In the genomic region with DNA sequence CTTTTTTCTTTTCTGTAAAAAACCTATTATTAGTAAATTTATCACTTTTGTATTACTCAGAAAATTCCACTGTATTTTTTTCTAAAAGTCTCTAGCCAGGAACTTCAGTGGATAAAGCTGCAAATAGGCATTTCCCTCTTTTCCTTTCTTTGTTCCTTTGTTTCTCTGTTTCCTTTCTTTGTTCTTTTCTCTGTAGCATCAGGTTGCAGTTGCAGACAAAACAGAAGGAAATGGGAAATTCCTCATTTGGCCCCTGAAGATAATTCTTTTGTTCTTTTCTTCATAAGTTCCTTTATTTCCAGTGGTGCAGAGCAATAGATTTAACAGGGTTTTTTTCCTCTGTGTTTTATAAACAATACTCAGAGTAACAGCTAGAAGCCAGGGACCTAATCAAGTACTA, we compare ENCODE assay signal across 20 cellular contexts.
"Had no signal": no experiment of that assay in that cellular context is flagged by ENCODE, and none has a peak within 500 bp of the region (broad histone marks: within the 10 kb centered on the region; RNA-seq: fewer than 3 reads in every experiment).

No MANE protein-coding gene starts in this region.

- H3K4me3 Mint-ChIP-seq: naive B cell, nephron had no signal

- H3K36me3 ChIP-seq: esophagus squamous epithelium, ovary, stomach had no signal

- H3K27me3 ChIP-seq: dorsolateral prefrontal cortex, esophagus squamous epithelium, foreskin keratinocyte, ovary, stomach had no signal

- H3K27me3 Mint-ChIP-seq: naive B cell had no signal

- H3K9me3 Mint-ChIP-seq: nephron had no signal

- H3K27ac ChIP-seq: dorsolateral prefrontal cortex, esophagus squamous epithelium, foreskin keratinocyte, ovary, stomach had no signal

- ATAC-seq: left colon, left ventricle myocardium superior, right cardiac atrium had no signal

- DNase-seq: cortex of kidney; dorsolateral prefrontal cortex; effector CD8-positive, alpha-beta T cell; esophagus squamous epithelium; left colon; left ventricle myocardium superior; mesenchymal stem cell; naive B cell; ovary; right cardiac atrium; small intestine; stimulated activated CD4-positive, alpha-beta T cell treated with anti-CD3 and anti-CD28 coated beads, Interleukin-12 subunit alpha, Interleukin-12 subunit beta, amount 100 ng/mL, for 4 hours; stimulated activated naive CD4-positive, alpha-beta T cell; stomach; substantia nigra; trophoblast cell had no signal

- FAIRE-seq: endometrium, small intestine had no signal

- H3K27ac Mint-ChIP-seq: naive B cell, nephron had no signal

- H3K4me1 Mint-ChIP-seq: naive B cell had no signal

- H3K9me3 ChIP-seq: esophagus squamous epithelium, ovary, stomach had no signal

- H3K4me3 ChIP-seq: dorsolateral prefrontal cortex, esophagus squamous epithelium, lung, ovary, stomach had no signal

- H3K4me1 ChIP-seq: esophagus squamous epithelium, foreskin keratinocyte, stomach had no signal

- H3K36me3 Mint-ChIP-seq: naive B cell had no signal
